In the genomic region with DNA sequence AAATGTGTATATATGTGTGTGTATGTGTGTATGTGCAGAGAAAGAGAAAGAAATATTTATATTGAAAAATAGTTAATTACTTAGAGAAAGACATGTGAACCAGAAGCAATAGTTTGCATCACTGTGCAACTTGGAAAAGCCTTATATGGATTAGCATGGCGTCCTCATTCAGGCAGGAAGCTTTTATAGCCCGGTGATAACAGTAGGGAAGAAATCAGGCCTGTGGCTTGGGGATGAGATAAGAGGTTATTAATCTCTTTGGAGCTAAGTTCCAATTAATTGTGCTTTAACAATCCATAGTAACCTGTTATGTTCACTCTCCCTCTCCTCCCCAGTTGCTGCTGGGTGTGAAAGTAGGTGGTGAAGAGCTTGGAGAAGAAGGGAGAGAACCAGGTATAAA, we compare ENCODE assay signal across 1 cellular context.
TF ChIP-seq lines count a peak whose summit lies in the region.

No MANE protein-coding gene starts in this region.

TF ChIP-seq in IMR-90, 13 proteins besides CTCF, POLR2A, EP300 and RAD21:
- TF ChIP-seq CHD1 (IDR thresholded peaks at IDR 0.05; ENCODE audit: low read depth, low read length) (no peak), RFX5 (IDR thresholded peaks at IDR 0.05; ENCODE audit: low read depth, low read length) (no peak), NFE2L2 (IDR thresholded peaks at IDR 0.05; ENCODE audit: low read depth, low read length) (no peak)
